Comparison of ENCODE assay signal across 1 cellular context in the genomic region with DNA sequence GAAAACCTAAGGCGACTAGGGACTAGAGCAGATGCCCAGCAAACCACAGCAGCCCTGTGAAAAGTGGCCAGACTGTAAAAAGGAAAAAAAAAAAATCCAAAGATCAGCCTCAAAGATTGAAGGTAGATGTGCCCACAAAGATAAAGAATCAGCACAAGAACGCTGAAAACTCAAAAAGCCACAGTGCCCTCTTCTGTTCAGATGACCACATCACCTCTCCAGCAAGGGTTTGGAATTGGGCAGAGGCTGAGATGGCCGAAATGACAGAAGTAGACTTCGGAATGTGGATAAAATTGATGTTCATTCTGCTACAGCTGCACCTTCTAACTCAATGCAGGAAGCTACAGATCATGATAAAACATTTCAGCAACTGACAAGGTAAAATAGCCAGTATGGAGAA.
TF ChIP-seq lines count a peak whose summit lies in the region.

No MANE protein-coding gene starts in this region.

TF ChIP-seq in GM23338, 12 proteins besides CTCF, POLR2A, EP300 and RAD21 (continued from another document):
- no peak for TF ChIP-seq ZNF462 (CRISPR knock-in tag; IDR thresholded peaks at IDR 0.05)
- no peak for TF ChIP-seq EZH2phosphoT487 (IDR thresholded peaks at IDR 0.05; ENCODE audit: unreplicated experiment)
- no peak for TF ChIP-seq JUNB (IDR thresholded peaks at IDR 0.05; ENCODE audit: unreplicated experiment)
- no peak for TF ChIP-seq POLR2AphosphoS5 (IDR thresholded peaks at IDR 0.05; ENCODE audit: low read depth)
